In the genomic region with DNA sequence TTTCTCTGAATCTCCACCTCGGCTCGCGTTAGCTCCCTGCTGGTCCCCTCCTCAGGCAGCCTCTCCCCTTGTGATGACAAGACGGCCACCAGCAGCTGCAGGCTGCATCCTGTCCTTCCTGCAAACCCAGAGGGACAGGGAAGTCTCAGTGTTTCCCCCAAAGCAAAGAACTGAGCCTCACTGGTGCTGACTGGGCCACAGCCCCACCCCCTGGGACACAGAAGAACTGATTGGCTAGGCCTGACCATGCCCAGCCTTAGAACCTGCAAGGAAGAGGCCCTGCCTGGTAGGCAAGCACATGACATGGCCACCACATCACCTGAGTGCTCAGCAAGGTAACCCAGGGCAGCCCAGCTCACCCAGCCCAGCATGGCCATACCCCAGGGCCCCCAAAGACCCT, we compare ENCODE assay signal across 13 cellular contexts.
A peak's percentile ranks its signal among the peaks of the same experiment; 100 is the strongest.
DNase-seq lines count a peak whose midpoint lies in the region; ATAC-seq and TF ChIP-seq lines count a peak whose summit lies in the region.
"Had no signal": no experiment of that assay in that cellular context is flagged by ENCODE, and none has a peak within 500 bp of the region (broad histone marks: within the 10 kb centered on the region; RNA-seq: fewer than 3 reads in every experiment).

No MANE protein-coding gene starts in this region.

- H3K4me3 ChIP-seq in BLaER1 (no peak overlapping the region), duodenal mucosa (ENCODE audit: low read depth in 1 of 2, low read length in 2 of 2) (no peak overlapping the region), mucosa of rectum (ENCODE audit: low read length in 2 of 2) (no peak overlapping the region)

- H3K27me3 ChIP-seq in BLaER1 (no peaks in the 10 kb centered on the region), duodenal mucosa (ENCODE audit: control insufficient read depth in 1 of 2, insufficient read depth in 2 of 2, low read length in 2 of 2) (no peaks in the 10 kb centered on the region), mucosa of rectum (ENCODE audit: control insufficient read depth in 2 of 2, insufficient read depth in 2 of 2, low read length in 2 of 2) (no peaks in the 10 kb centered on the region)

- TF ChIP-seq RAD21 in Ishikawa (IDR thresholded peaks at IDR 0.05; ENCODE audit: low read depth) = no peak

- no peaks in the 10 kb centered on the region for H3K9me3 ChIP-seq in BLaER1
- no peaks in the 10 kb centered on the region for H3K9me3 ChIP-seq in duodenal mucosa (ENCODE audit: control insufficient read depth in 1 of 2, low read length in 2 of 2)
- no peaks in the 10 kb centered on the region for H3K9me3 ChIP-seq in mucosa of rectum (ENCODE audit: control insufficient read depth in 2 of 2, low read length in 2 of 2)

- 0 out of 2 replicates have a peak, but pooled peaks cover 4% of the 10 kb centered on the region for H4K20me1 ChIP-seq in BLaER1

- peaks cover 34% of the 10 kb centered on the region for H3K4me1 ChIP-seq in BLaER1
- peaks cover 83 to 85% of the 10 kb centered on the region in 2 donors for H3K4me1 ChIP-seq in duodenal mucosa (ENCODE audit: control insufficient read depth in 1 of 2, insufficient read depth in 2 of 2, low read length in 2 of 2)
- peaks cover 41 to 42% of the 10 kb centered on the region in 2 donors for H3K4me1 ChIP-seq in mucosa of rectum (ENCODE audit: control insufficient read depth in 2 of 2, insufficient read depth in 2 of 2, low read length in 2 of 2)

- H3K36me3 ChIP-seq in BLaER1 (no peaks in the 10 kb centered on the region), duodenal mucosa (ENCODE audit: control insufficient read depth in 1 of 2, insufficient read depth in 2 of 2, low read length in 2 of 2) (no peaks in the 10 kb centered on the region), mucosa of rectum (ENCODE audit: control insufficient read depth in 2 of 2, insufficient read depth in 2 of 2, low read length in 2 of 2) (no peaks in the 10 kb centered on the region)

- H3K9ac ChIP-seq in BLaER1 (no peak overlapping the region), duodenal mucosa (ENCODE audit: low read depth in 1 of 2, low read length in 2 of 2) (no peak overlapping the region), mucosa of rectum (ENCODE audit: low read depth in 1 of 2, low read length in 2 of 2) (no peak overlapping the region)

- ATAC-seq in GM19463 (IDR thresholded peaks at IDR 0.05; ENCODE audit: unreplicated experiment) = no peak
- ATAC-seq in GM21737 (IDR thresholded peaks at IDR 0.05; ENCODE audit: unreplicated experiment) = no peak
- ATAC-seq: T-cell had no signal

- H3K27ac ChIP-seq in BLaER1 (no peak overlapping the region), duodenal mucosa (ENCODE audit: low read depth, low read length) (peak overlapping the region; percentile 15), mucosa of rectum (ENCODE audit: low read depth in 2 of 2, low read length in 2 of 2) (peak overlapping the region; percentile 54 to 72)

- no peak for TF ChIP-seq EP300 in Ishikawa (IDR thresholded peaks at IDR 0.05; ENCODE audit: borderline replicate concordance)

- H3K4me2 ChIP-seq in BLaER1 = peak overlapping the region; percentile 35

- DNase-seq in amniotic stem cell (lab: John Stamatoyannopoulos, UW) = no peak
- DNase-seq in kidney glomerular epithelial cell (lab: John Stamatoyannopoulos, UW) = no peak
- DNase-seq: activated CD4-positive, alpha-beta T cell treated with anti-CD3 and anti-CD28 coated beads for 1 hour; activated naive CD8-positive, alpha-beta T cell treated with anti-CD3 and anti-CD28 coated beads, Interleukin-2, amount 10 ng/mL, durations not matched to agents 7 days and 5 days; AML-193; midbrain; T-cell had no signal

TF ChIP-seq in Ishikawa, 13 proteins besides CTCF, POLR2A, EP300 and RAD21:
- TF ChIP-seq, protein P1, sequence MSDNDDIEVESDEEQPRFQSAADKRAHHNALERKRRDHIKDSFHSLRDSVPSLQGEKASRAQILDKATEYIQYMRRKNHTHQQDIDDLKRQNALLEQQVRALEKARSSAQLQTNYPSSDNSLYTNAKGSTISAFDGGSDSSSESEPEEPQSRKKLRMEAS (IDR thresholded peaks at IDR 0.05) = no peak
- TF ChIP-seq ZBTB7A (IDR thresholded peaks at IDR 0.05; ENCODE audit: low read depth) (no peak), TAF1 (IDR thresholded peaks at IDR 0.05; ENCODE audit: low read depth) (no peak), CEBPB (IDR thresholded peaks at IDR 0.05) (no peak)
- TF ChIP-seq, protein P2, sequence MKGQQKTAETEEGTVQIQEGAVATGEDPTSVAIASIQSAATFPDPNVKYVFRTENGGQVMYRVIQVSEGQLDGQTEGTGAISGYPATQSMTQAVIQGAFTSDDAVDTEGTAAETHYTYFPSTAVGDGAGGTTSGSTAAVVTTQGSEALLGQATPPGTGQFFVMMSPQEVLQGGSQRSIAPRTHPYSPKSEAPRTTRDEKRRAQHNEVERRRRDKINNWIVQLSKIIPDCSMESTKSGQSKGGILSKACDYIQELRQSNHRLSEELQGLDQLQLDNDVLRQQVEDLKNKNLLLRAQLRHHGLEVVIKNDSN (IDR thresholded peaks at IDR 0.05) = 0 out of 2 replicates have a peak, but pooled peaks have one; percentile 16
